Comparison of ENCODE assay signal across 1 cellular context in the genomic region with DNA sequence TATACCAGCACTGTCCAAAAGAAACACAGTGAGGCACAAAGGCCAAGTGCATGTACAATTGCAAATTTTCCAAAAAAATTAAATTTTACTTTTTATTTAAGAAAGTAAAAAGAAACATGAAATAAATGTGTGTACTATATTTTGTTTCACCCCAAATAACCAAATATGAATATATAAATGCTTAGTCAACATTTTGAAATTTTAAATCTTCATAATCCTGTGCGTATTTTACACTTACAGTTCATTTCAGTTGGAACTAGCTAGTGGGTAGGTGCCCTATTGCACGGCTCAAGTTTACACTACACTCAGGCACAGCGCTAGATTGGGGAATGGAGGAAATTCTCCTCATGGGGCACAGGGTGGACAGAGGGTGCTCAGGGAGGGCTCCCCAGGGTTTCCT.
TF ChIP-seq lines count a peak whose summit lies in the region.

No MANE protein-coding gene starts in this region.

TF ChIP-seq in HEK293T, 16 proteins besides CTCF, POLR2A, EP300 and RAD21:
- TF ChIP-seq BHLHE40 (IDR thresholded peaks at IDR 0.05; ENCODE audit: borderline replicate concordance) (no peak), FOXM1 (IDR thresholded peaks at IDR 0.05; ENCODE audit: borderline replicate concordance) (no peak), FOXK2 (IDR thresholded peaks at IDR 0.05) (no peak), HDGF (IDR thresholded peaks at IDR 0.05; ENCODE audit: borderline replicate concordance) (no peak), ZNF384 (IDR thresholded peaks at IDR 0.05) (no peak), TARDBP (IDR thresholded peaks at IDR 0.05) (no peak), L3MBTL2 (conservative IDR thresholded peaks at IDR 0.05) (no peak), SP1 (IDR thresholded peaks at IDR 0.05) (no peak), ELF4 (IDR thresholded peaks at IDR 0.05) (no peak), FOXA1 (IDR thresholded peaks at IDR 0.05) (no peak), SUZ12 (IDR thresholded peaks at IDR 0.05) (no peak), LEF1 (IDR thresholded peaks at IDR 0.05; ENCODE audit: borderline replicate concordance) (no peak), CTBP1 (IDR thresholded peaks at IDR 0.05; ENCODE audit: borderline replicate concordance) (no peak), NFRKB (IDR thresholded peaks at IDR 0.05) (no peak), ARNT (IDR thresholded peaks at IDR 0.05) (no peak)
- TF ChIP-seq, protein P1, sequence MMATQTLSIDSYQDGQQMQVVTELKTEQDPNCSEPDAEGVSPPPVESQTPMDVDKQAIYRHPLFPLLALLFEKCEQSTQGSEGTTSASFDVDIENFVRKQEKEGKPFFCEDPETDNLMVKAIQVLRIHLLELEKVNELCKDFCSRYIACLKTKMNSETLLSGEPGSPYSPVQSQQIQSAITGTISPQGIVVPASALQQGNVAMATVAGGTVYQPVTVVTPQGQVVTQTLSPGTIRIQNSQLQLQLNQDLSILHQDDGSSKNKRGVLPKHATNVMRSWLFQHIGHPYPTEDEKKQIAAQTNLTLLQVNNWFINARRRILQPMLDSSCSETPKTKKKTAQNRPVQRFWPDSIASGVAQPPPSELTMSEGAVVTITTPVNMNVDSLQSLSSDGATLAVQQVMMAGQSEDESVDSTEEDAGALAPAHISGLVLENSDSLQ (IDR thresholded peaks at IDR 0.05) = no peak
